In the genomic region with DNA sequence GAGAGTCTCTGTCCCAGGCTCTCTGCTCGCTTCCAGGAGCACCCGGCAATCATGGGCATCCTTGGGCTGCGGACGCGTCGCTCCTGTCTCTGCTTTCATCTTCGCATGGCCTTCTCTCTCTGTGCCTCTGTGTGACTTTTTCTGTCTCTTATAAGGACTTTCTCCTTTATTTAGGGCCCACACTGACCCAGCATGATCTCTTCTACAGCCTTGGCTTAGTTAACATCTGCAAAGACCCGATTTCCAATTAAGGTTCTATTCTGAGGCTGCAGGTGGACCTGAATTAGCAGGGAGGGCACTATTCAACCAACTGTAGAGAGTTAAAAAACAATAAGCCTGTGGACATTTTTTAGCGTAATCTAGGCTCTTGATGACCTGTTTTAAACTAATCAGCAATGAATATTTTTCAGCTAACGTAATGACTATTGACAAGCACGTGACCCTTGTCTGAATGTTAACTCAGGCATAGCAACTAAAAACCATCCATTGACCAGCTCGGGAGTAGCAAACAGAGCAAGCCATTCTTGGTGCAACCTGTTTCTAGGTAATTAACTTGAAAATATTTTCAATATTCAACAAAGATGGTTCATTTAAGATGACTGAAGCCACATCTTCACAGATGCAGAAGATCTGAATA, we compare ENCODE assay signal across 16 cellular contexts. TPM values are rescaled to one million over a fixed set of nuclear protein-coding genes. Genes with fewer than 3 reads are reported as not detected.
A peak's percentile ranks its signal among the peaks of the same experiment; 100 is the strongest.
DNase-seq lines count a peak whose midpoint lies in the region; ATAC-seq and TF ChIP-seq lines count a peak whose summit lies in the region.
"Had no signal": no experiment of that assay in that cellular context is flagged by ENCODE, and none has a peak within 500 bp of the region (broad histone marks: within the 10 kb centered on the region; RNA-seq: fewer than 3 reads in every experiment).

No MANE protein-coding gene starts in this region.

- H3K4me1 ChIP-seq in body of pancreas: no peaks in the 10 kb centered on the region
- peaks cover 5 to 9% of the 10 kb centered on the region in 2 donors for H3K4me1 ChIP-seq in neuronal stem cell (ENCODE audit: control insufficient read depth in 2 of 2, insufficient read depth in 1 of 2, low read depth in 1 of 2, low read length in 2 of 2)
- H3K4me1 ChIP-seq in left ventricle myocardium inferior: no peaks in the 10 kb centered on the region

- H3K36me3 ChIP-seq in H7 (replicated peaks; ENCODE audit: control insufficient read depth, insufficient read depth, low read length) (no peaks in the 10 kb centered on the region), body of pancreas (replicated peaks in 1 of 2; ENCODE audit: insufficient read depth in 1 of 2, low read depth in 2 of 2) (no peaks in the 10 kb centered on the region), neuronal stem cell (replicated peaks in 1 of 2; ENCODE audit: control insufficient read depth in 2 of 2, insufficient read depth in 2 of 2, low read length in 2 of 2) (no peaks in the 10 kb centered on the region), left ventricle myocardium inferior (no peaks in the 10 kb centered on the region)

- H2BK12ac ChIP-seq in neuronal stem cell (ENCODE audit: low read length): no peak overlapping the region

- no peak overlapping the region for H3K23ac ChIP-seq in neuronal stem cell (ENCODE audit: low read depth, low read length, poor library complexity)

- intact Hi-C loops in body of pancreas (cut with DNase I): no loop called here
- intact Hi-C loops in activated CD4-positive, alpha-beta T cell treated with anti-CD3 and anti-CD28 coated beads, Interleukin-2, amount 10 ng/mL, durations not matched to agents 24 days and 14 days (cut with micrococcal nuclease): no loop called here
- intact Hi-C loops in left ventricle myocardium inferior (cut with micrococcal nuclease): no loop called here

- no peak overlapping the region for H4K91ac ChIP-seq in neuronal stem cell (ENCODE audit: low read depth, low read length, poor library complexity)

- WGBS in body of pancreas, 2 donors: 69 to 74% methylated on average over 12 of the region's 12 CpGs
- no CpG with 5 or more reads among the region's 12 CpGs for WGBS in neuronal stem cell (ENCODE audit: extremely low coverage in 2 of 2, insufficient read length in 2 of 2, insufficient replicate concordance in 1 of 2), 2 donors

- ATAC-seq in body of pancreas: peak; percentile 81
- no peak for ATAC-seq in natural killer cell treated with Interleukin-12 subunit alpha and Interleukin-12 subunit beta and Interleukin-15 and Interleukin-18, amount 100 ng/mL, for 72 hours
- ATAC-seq: HCT116 had no signal

- H3K4me3 Mint-ChIP-seq in activated CD4-positive, alpha-beta T cell treated with anti-CD3 and anti-CD28 coated beads, Interleukin-2, amount 10 ng/mL, durations not matched to agents 24 days and 14 days: no peak overlapping the region
- H3K4me3 Mint-ChIP-seq in natural killer cell treated with Interleukin-12 subunit alpha and Interleukin-12 subunit beta and Interleukin-15 and Interleukin-18, amount 100 ng/mL, for 72 hours: no peak overlapping the region

- H3K27me3 Mint-ChIP-seq in activated CD4-positive, alpha-beta T cell treated with anti-CD3 and anti-CD28 coated beads, Interleukin-2, amount 10 ng/mL, durations not matched to agents 24 days and 14 days: peaks cover 29% of the 10 kb centered on the region
- H3K27me3 Mint-ChIP-seq in natural killer cell treated with Interleukin-12 subunit alpha and Interleukin-12 subunit beta and Interleukin-15 and Interleukin-18, amount 100 ng/mL, for 72 hours: peaks cover 4 to 8% of the 10 kb centered on the region in 2 donors

- H2AFZ ChIP-seq in neuronal stem cell (ENCODE audit: low read length): peak overlapping the region; percentile 1

- H2BK120ac ChIP-seq in neuronal stem cell (ENCODE audit: low read depth, low read length): no peak overlapping the region

- no peak overlapping the region for H3K27ac Mint-ChIP-seq in activated CD4-positive, alpha-beta T cell treated with anti-CD3 and anti-CD28 coated beads, Interleukin-2, amount 10 ng/mL, durations not matched to agents 24 days and 14 days
- H3K27ac Mint-ChIP-seq in natural killer cell treated with Interleukin-12 subunit alpha and Interleukin-12 subunit beta and Interleukin-15 and Interleukin-18, amount 100 ng/mL, for 72 hours: no peak overlapping the region

- H3K4me1 Mint-ChIP-seq in activated CD4-positive, alpha-beta T cell treated with anti-CD3 and anti-CD28 coated beads, Interleukin-2, amount 10 ng/mL, durations not matched to agents 24 days and 14 days: no peaks in the 10 kb centered on the region
- H3K4me1 Mint-ChIP-seq in natural killer cell treated with Interleukin-12 subunit alpha and Interleukin-12 subunit beta and Interleukin-15 and Interleukin-18, amount 100 ng/mL, for 72 hours (ENCODE audit: low read depth in 2 of 2): no peaks in the 10 kb centered on the region

- H4K8ac ChIP-seq in neuronal stem cell (ENCODE audit: low read depth, low read length): no peak overlapping the region

- H3K27ac ChIP-seq in body of pancreas (peak overlapping the region in 2 of 4 donors; percentile 13 to 50), neuronal stem cell (replicated peaks; ENCODE audit: low read length) (peak overlapping the region; percentile 67), left ventricle myocardium inferior (replicated peaks) (no peak overlapping the region)

- H3K36me3 Mint-ChIP-seq in activated CD4-positive, alpha-beta T cell treated with anti-CD3 and anti-CD28 coated beads, Interleukin-2, amount 10 ng/mL, durations not matched to agents 24 days and 14 days (ENCODE audit: low read depth): no peaks in the 10 kb centered on the region
- no peaks in the 10 kb centered on the region for H3K36me3 Mint-ChIP-seq in natural killer cell treated with Interleukin-12 subunit alpha and Interleukin-12 subunit beta and Interleukin-15 and Interleukin-18, amount 100 ng/mL, for 72 hours

- DNase-seq in H7 (peak; percentile 66), body of pancreas (no peak), kidney tubule cell (ENCODE audit: low spot score) (peak; percentile 51), neuronal stem cell (ENCODE audit: low spot score) (no peak), kidney glomerular epithelial cell (lab: John Stamatoyannopoulos, UW) (no peak), left ventricle myocardium inferior (no peak)
- DNase-seq in activated CD4-positive, alpha-beta T cell treated with anti-CD3 and anti-CD28 coated beads, Interleukin-2, amount 10 ng/mL, durations not matched to agents 24 days and 14 days: no peak
- DNase-seq in natural killer cell treated with Interleukin-12 subunit alpha and Interleukin-12 subunit beta and Interleukin-15 and Interleukin-18, amount 100 ng/mL, for 72 hours (ENCODE audit: low spot score): no peak
- DNase-seq: C1 segment of cervical spinal cord, DMS 273 treated with DMSO at 0.1 percent for 48 hours, KG1, NCI-H1105 treated with DMSO at 0.1 percent for 48 hours, NCI-H187 had no signal

- no peak for TF ChIP-seq CTCF in body of pancreas (IDR thresholded peaks at IDR 0.05)
- no peak for TF ChIP-seq CTCF in left ventricle myocardium inferior (IDR thresholded peaks at IDR 0.05; ENCODE audit: borderline replicate concordance)

- H3K9me3 ChIP-seq in body of pancreas: no peaks in the 10 kb centered on the region
- no peaks in the 10 kb centered on the region for H3K9me3 ChIP-seq in neuronal stem cell (replicated peaks in 1 of 2; ENCODE audit: control insufficient read depth in 2 of 2, insufficient read depth in 1 of 2, low read depth in 1 of 2, low read length in 2 of 2)
- H3K9me3 ChIP-seq in left ventricle myocardium inferior (replicated peaks): no peaks in the 10 kb centered on the region

- H3K9ac ChIP-seq in neuronal stem cell (ENCODE audit: low read depth, low read length, poor library complexity): no peak overlapping the region

- H3K18ac ChIP-seq in neuronal stem cell (ENCODE audit: low read length): no peak overlapping the region

- no peak overlapping the region for H2AK5ac ChIP-seq in neuronal stem cell (ENCODE audit: low read depth, low read length)

- H3K27me3 ChIP-seq in H7 (ENCODE audit: control insufficient read depth, insufficient read depth, low read length) (no peaks in the 10 kb centered on the region), body of pancreas (no peaks in the 10 kb centered on the region), neuronal stem cell (ENCODE audit: control insufficient read depth in 3 of 3, insufficient read depth in 3 of 3, low read depth in 1 of 3, low read length in 3 of 3) (peaks cover 0 to 31% (median 0%) of the 10 kb centered on the region in 3 experiments), left ventricle myocardium inferior (ENCODE audit: low read depth) (no peaks in the 10 kb centered on the region)

- H3K9me3 Mint-ChIP-seq in activated CD4-positive, alpha-beta T cell treated with anti-CD3 and anti-CD28 coated beads, Interleukin-2, amount 10 ng/mL, durations not matched to agents 24 days and 14 days: no peaks in the 10 kb centered on the region
- H3K9me3 Mint-ChIP-seq in natural killer cell treated with Interleukin-12 subunit alpha and Interleukin-12 subunit beta and Interleukin-15 and Interleukin-18, amount 100 ng/mL, for 72 hours: no peaks in the 10 kb centered on the region

- no peak overlapping the region for H2BK5ac ChIP-seq in neuronal stem cell (ENCODE audit: low read length)

- H3K4me2 ChIP-seq in neuronal stem cell (ENCODE audit: insufficient read depth, low read length, poor library complexity, severe bottlenecking): peak overlapping the region; percentile 43

- H3K79me1 ChIP-seq in neuronal stem cell (ENCODE audit: low read depth, low read length): peaks cover 3% of the 10 kb centered on the region

- TF ChIP-seq POLR2A in body of pancreas (IDR thresholded peaks at IDR 0.05): peak in 1 of 3 donors; percentile 14

- H3K4me3 ChIP-seq in H7 (ENCODE audit: insufficient read depth, low read depth, low read length) (no peak overlapping the region), body of pancreas (no peak overlapping the region), neuronal stem cell (ENCODE audit: low read length in 2 of 2) (no peak overlapping the region), left ventricle myocardium inferior (no peak overlapping the region)

- H3K14ac ChIP-seq in neuronal stem cell (ENCODE audit: low read length): no peak overlapping the region

- H3K4ac ChIP-seq in neuronal stem cell (ENCODE audit: low read length): no peak overlapping the region

- H2BK15ac ChIP-seq in neuronal stem cell (ENCODE audit: low read length): no peak overlapping the region

RNA-seq across cellular contexts. Expression of a gene that starts 15.2 kb away (rescaled TPM):
- 1.3 and 2.1 TPM in 2 replicates for total RNA-seq in H7 (2014; rRNA removed; shearing (Covaris generic))
- total RNA-seq in body of pancreas (1 to 10 TPM; 2.3 to 6.7 TPM), left ventricle myocardium inferior (3.5 TPM)
- 3.9 TPM for polyA plus RNA-seq in neuronal stem cell (2013, experiment 1 of 2)
- polyA plus RNA-seq in neuronal stem cell (2013, experiment 2 of 2): 3.2 TPM
- not detected in 2 replicates for total RNA-seq in activated CD4-positive, alpha-beta T cell treated with anti-CD3 and anti-CD28 coated beads, Interleukin-2, amount 10 ng/mL, durations not matched to agents 24 days and 14 days
- total RNA-seq in natural killer cell treated with Interleukin-12 subunit alpha and Interleukin-12 subunit beta and Interleukin-15 and Interleukin-18, amount 100 ng/mL, for 72 hours: not detected
- total RNA-seq: Daoy, MCF 10A had no signal

RNA-seq across cellular contexts. Expression of a gene that starts 20.7 kb away (rescaled TPM):
- not detected in 2 replicates for total RNA-seq in H7 (2014; rRNA removed; shearing (Covaris generic))
- not detected for total RNA-seq in body of pancreas
- 0.13 TPM for polyA plus RNA-seq in neuronal stem cell (2013, experiment 1 of 2)
- polyA plus RNA-seq in neuronal stem cell (2013, experiment 2 of 2): 0.06 TPM
- not detected in 2 replicates for total RNA-seq in activated CD4-positive, alpha-beta T cell treated with anti-CD3 and anti-CD28 coated beads, Interleukin-2, amount 10 ng/mL, durations not matched to agents 24 days and 14 days
- not detected for total RNA-seq in natural killer cell treated with Interleukin-12 subunit alpha and Interleukin-12 subunit beta and Interleukin-15 and Interleukin-18, amount 100 ng/mL, for 72 hours
- total RNA-seq in left ventricle myocardium inferior: not detected
- total RNA-seq: Daoy, MCF 10A had no signal

RNA-seq across cellular contexts. Expression of a gene that starts 32.2 kb away (rescaled TPM):
- total RNA-seq in H7 (2014; rRNA removed; shearing (Covaris generic)): 0.28 and 1.5 TPM in 2 replicates
- total RNA-seq in body of pancreas (not detected), left ventricle myocardium inferior (not detected)
- polyA plus RNA-seq in neuronal stem cell (2013, experiment 1 of 2): 0.68 TPM
- polyA plus RNA-seq in neuronal stem cell (2013, experiment 2 of 2): 0.62 TPM
- total RNA-seq in activated CD4-positive, alpha-beta T cell treated with anti-CD3 and anti-CD28 coated beads, Interleukin-2, amount 10 ng/mL, durations not matched to agents 24 days and 14 days: not detected in 2 replicates
- not detected for total RNA-seq in natural killer cell treated with Interleukin-12 subunit alpha and Interleukin-12 subunit beta and Interleukin-15 and Interleukin-18, amount 100 ng/mL, for 72 hours
- total RNA-seq: MCF 10A had no signal

Comparison
In these comparisons a context has a peak if more than half of its experiments do, and no peak if none do; other contexts are left out.
1. DNase-seq: peak in H7 (single experiment) and kidney tubule cell (single experiment); none in body of pancreas (0 of 4), neuronal stem cell (single experiment), activated CD4-positive, alpha-beta T cell treated with anti-CD3 and anti-CD28 coated beads, Interleukin-2, amount 10 ng/mL, durations not matched to agents 24 days and 14 days (single experiment), natural killer cell treated with Interleukin-12 subunit alpha and Interleukin-12 subunit beta and Interleukin-15 and Interleukin-18, amount 100 ng/mL, for 72 hours (single experiment), kidney glomerular epithelial cell (single experiment) and left ventricle myocardium inferior (single experiment).